Comparison of ENCODE assay signal across 32 cellular contexts in the genomic region with DNA sequence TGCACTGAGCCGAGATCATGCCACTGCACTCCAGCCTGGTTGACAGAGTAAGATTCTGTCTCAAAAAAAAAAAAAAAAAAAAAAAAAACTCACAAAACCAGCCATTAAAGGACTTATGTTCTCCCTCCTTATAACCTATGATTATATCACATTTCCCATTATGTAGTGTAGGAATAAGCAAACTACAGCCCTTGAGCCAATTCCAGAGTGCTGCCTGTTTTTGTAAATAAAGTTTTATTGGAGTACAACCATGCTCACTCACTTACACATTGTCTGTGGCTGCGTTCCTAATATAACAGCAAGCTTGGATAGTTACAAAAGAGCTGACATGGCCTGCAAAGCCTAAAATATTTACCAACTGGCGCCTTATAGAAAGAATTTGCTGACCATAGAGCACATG.
"Had no signal": no experiment of that assay in that cellular context is flagged by ENCODE, and none has a peak within 500 bp of the region (broad histone marks: within the 10 kb centered on the region; RNA-seq: fewer than 3 reads in every experiment).

No MANE protein-coding gene starts in this region.

- H3K27ac Mint-ChIP-seq: T-cell had no signal

- H3K4me1 Mint-ChIP-seq: T-cell had no signal

- H3K27me3 Mint-ChIP-seq: T-cell had no signal

- H3K4me3 Mint-ChIP-seq: T-cell had no signal

- H3K36me3 Mint-ChIP-seq: T-cell had no signal

- H3K4me3 ChIP-seq: SJCRH30, SK-N-MC had no signal

- DNase-seq: Kasumi-1, KG1, MM.1S, NCI-H1048, NCI-H1092 treated with DMSO at 0.1 percent for 48 hours, NCI-H1105 treated with DMSO at 0.1 percent for 48 hours, NCI-H1417, NCI-H1436, NCI-H146, NCI-H1694, NCI-H187, NCI-H1930, NCI-H2029 treated with DMSO at 0.1 percent for 48 hours, NCI-H2081 treated with DMSO at 0.1 percent for 48 hours, NCI-H2107, NCI-H2171, NCI-H226, NCI-H446 treated with DMSO at 0.1 percent for 48 hours, NCI-H510A, NCI-H524, NCI-H526, NCI-H774, OCI-M1, SHP77, SIG-M5, SJCRH30, T-cell had no signal

- H3K36me3 ChIP-seq: SJCRH30 had no signal

- H3K9me3 Mint-ChIP-seq: T-cell had no signal

- H3K9me3 ChIP-seq: SJCRH30 had no signal

- FAIRE-seq: RCC 7860 had no signal

- ATAC-seq: Right ventricle myocardium inferior, SK-N-SH treated with all-trans-retinoic acid at 6 μM for 48 hours, T-cell had no signal

- H3K27me3 ChIP-seq: SJCRH30 had no signal

- H3K27ac ChIP-seq: RWPE1, SJCRH30, SK-N-MC had no signal

- H3K4me1 ChIP-seq: SJCRH30 had no signal
